ENCODE assay signal across 8 cellular contexts in the genomic region with DNA sequence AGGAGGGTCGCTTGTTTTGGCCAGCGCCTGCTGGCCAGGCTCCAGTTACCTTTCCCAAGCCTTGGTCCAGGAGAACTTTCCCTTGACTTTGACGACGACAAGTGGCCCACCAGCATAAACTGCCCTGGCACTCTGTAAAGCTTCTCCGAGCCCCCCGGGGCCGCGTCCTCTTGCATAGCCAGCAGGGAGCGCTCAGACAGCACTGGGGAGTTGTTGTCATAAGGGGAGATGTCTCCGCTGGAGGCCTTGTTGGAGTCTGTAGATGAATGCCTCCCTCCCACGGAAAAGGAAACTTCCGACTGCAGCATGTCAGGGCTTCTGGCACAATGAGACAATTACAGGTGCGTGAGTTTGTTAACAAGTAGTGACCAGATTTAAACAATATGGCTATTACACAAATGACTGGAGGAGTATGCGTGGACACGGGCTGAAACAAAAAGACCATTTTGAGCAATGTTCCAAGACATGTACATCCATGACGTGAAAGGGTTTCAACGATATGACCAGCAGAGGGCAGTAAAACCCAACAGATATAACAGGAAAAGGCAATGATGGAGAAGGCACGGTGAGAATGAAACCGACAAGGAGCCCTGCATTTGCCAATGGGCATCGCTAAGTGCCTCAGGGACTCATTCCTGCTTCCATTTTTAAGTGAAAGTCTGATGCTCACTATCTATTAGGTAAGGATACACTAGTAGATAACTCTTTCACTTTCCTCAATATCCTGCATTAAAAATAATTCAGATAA. TPM values are rescaled to one million over a fixed set of nuclear protein-coding genes. Genes with fewer than 3 reads are reported as not detected.
DNase-seq lines count a peak whose midpoint lies in the region; ATAC-seq and TF ChIP-seq lines count a peak whose summit lies in the region.

No MANE protein-coding gene starts in this region.

- DNase-seq in AG04449 (ENCODE audit: low read depth, low spot score) (no peak), GM13977 (ENCODE audit: low spot score) (peak; percentile 75), NCI-H2081 (lab: John Stamatoyannopoulos, UW) (peak; percentile 86), UCSD-AML1 (lab: John Stamatoyannopoulos, UW; ENCODE audit: unreplicated experiment) (peak; percentile 34), cerebellum (ENCODE audit: low spot score) (peak; percentile 46), left kidney (ENCODE audit: low read depth, low spot score) (peak; percentile 87)
- DNase-seq in stimulated activated CD4-positive, alpha-beta T cell treated with anti-CD3 and anti-CD28 coated beads, TNF-alpha, amount 100 ng/mL, for 4 hours (ENCODE audit: low read depth in 3 of 3) = peak in 2 of 3 experiments; percentile 1 to 12

- peak; percentile 38 for TF ChIP-seq CTCF in AG04449 (IDR thresholded peaks at IDR 0.05; ENCODE audit: insufficient read depth, low read length, missing control alignments)
- peak; percentile 72 for TF ChIP-seq CTCF in GM13977 (IDR thresholded peaks at IDR 0.05; ENCODE audit: extremely low read depth, insufficient read depth, missing control alignments)

- H3K4me3 ChIP-seq in AG04449 (ENCODE audit: low read depth, low read length) = no peak overlapping the region

- POLR2A ChIA-PET in AG04449 (lab: Yijun Ruan, JAX) = no interaction called here

- peak; percentile 81 for ATAC-seq in HG02943 (IDR thresholded peaks at IDR 0.05; ENCODE audit: low read depth, unreplicated experiment)

- in situ Hi-C loops in GM13977 (cut with MboI; ENCODE audit: low pct_unique_long_range_greater_than_20kb, low sequenced_read_pairs, unreplicated experiment) = loop anchor here (25.0 kb wide), 2 partner anchors 393 to 618 kb away; partner anchors contain the start of gene MSL3

- CTCF ChIA-PET in AG04449 (lab: Yijun Ruan, JAX) = interaction anchor here (0.9 to 4.3 kb wide), 7 partner anchors 11 to 632 kb away, joined by 3 to 57 read pairs (median 5); no protein-coding TSS in a partner anchor

RNA-seq across cellular contexts. Expression of gene HCCS, which starts 33.0 kb away (rescaled TPM):
- total RNA-seq in cerebellum = 8.3 TPM
